8 cellular contexts compared by ENCODE assay signal in genomic region chr21:44927587-44928461, GRCh38.
DNase-seq lines count a peak whose midpoint lies in the region; ATAC-seq lines count a peak whose summit lies in the region.

No MANE protein-coding gene starts in this region.

- ATAC-seq in GM18861 (IDR thresholded peaks at IDR 0.05; ENCODE audit: unreplicated experiment) = peak; percentile 31
- ATAC-seq in GM18870 (IDR thresholded peaks at IDR 0.05; ENCODE audit: unreplicated experiment) = no peak
- no peak for ATAC-seq in HG03159 (IDR thresholded peaks at IDR 0.05; ENCODE audit: unreplicated experiment)
- no peak for ATAC-seq in HG03135 (IDR thresholded peaks at IDR 0.05; ENCODE audit: unreplicated experiment)

- DNase-seq in NOMO-1 (lab: John Stamatoyannopoulos, UW; ENCODE audit: unreplicated experiment in 2 of 2) (peak; percentile 72 to 81), fibroblast of gingiva (ENCODE audit: low read depth) (peak; percentile 46), putamen (ENCODE audit: low spot score) (peak; percentile 82)
- peak; percentile 93 for DNase-seq in activated CD8-positive, alpha-beta memory T cell treated with anti-CD3 and anti-CD28 coated beads, Interleukin-2, amount 50 U/mL, for 4 hours
